11 cellular contexts compared by ENCODE assay signal in genomic region chr11:71888335-71889010, GRCh38. TPM values are rescaled to one million over a fixed set of nuclear protein-coding genes. Genes with fewer than 3 reads are reported as not detected.
DNase-seq lines count a peak whose midpoint lies in the region; ATAC-seq and TF ChIP-seq lines count a peak whose summit lies in the region.
"Not testable (repeated sequence)": the region's sequence is repeated elsewhere in the genome, so short reads cannot be mapped to it uniquely, and the experiment has no call there.
"Had no signal": no experiment of that assay in that cellular context is flagged by ENCODE, and none has a peak within 500 bp of the region (broad histone marks: within the 10 kb centered on the region; RNA-seq: fewer than 3 reads in every experiment).

No MANE protein-coding gene starts in this region.

- POLR2A ChIA-PET in Caco-2 (lab: Charles Lee) = interaction anchor here (0.6 to 0.7 kb wide), 3 partner anchors 40 to 171 kb away, joined by 3 read pairs; partner anchors contain the start of gene XNDC1N

- H3K9ac ChIP-seq in endodermal cell (ENCODE audit: extremely low read depth, low read length, poor library complexity, severe bottlenecking) = not testable (repeated sequence)

- CTCF ChIA-PET in Caco-2 (lab: Charles Lee) = interaction anchor here (0.5 kb wide), 1 partner anchor 1668 kb away, joined by 3 read pairs; no protein-coding TSS in a partner anchor

- 90% methylated on average over 12 to 14 of the region's 14 CpGs for WGBS in endodermal cell (ENCODE audit: insufficient coverage in 1 of 2, insufficient read length in 1 of 2), 2 experiments

- TF ChIP-seq CTCF in Caco-2 (IDR thresholded peaks at IDR 0.05; ENCODE audit: insufficient read depth in 1 of 2, low read depth in 1 of 2, low read length in 1 of 2, severe bottlenecking in 1 of 2, unreplicated experiment in 1 of 2); endodermal cell (conservative IDR thresholded peaks at IDR 0.05); progenitor cell of endocrine pancreas (IDR thresholded peaks at IDR 0.05; ENCODE audit: unreplicated experiment): not testable (repeated sequence)

- not testable (repeated sequence) for H3K36me3 Mint-ChIP-seq in Caco-2 (ENCODE audit: insufficient read depth, unreplicated experiment); activated T-helper 17 cell treated with anti-CD3 and anti-CD28 coated beads, Interleukin-2, amount 50 U/mL, for 72 hours (ENCODE audit: low read depth); endodermal cell (ENCODE audit: low read depth)
- peaks cover 12% of the 10 kb centered on the region for H3K36me3 Mint-ChIP-seq in progenitor cell of endocrine pancreas (ENCODE audit: insufficient read depth)

- H3K27ac Mint-ChIP-seq in Caco-2 (ENCODE audit: unreplicated experiment) (peak overlapping the region; percentile 19), endodermal cell (peak overlapping the region; percentile 74), progenitor cell of endocrine pancreas (peak overlapping the region; percentile 73)
- peak overlapping the region; percentile 36 for H3K27ac Mint-ChIP-seq in activated T-helper 17 cell treated with anti-CD3 and anti-CD28 coated beads, Interleukin-2, amount 50 U/mL, for 72 hours

- not testable (repeated sequence) for H3K9me3 Mint-ChIP-seq in Caco-2 (ENCODE audit: unreplicated experiment); activated T-helper 17 cell treated with anti-CD3 and anti-CD28 coated beads, Interleukin-2, amount 50 U/mL, for 72 hours; endodermal cell
- peaks cover 12% of the 10 kb centered on the region for H3K9me3 Mint-ChIP-seq in progenitor cell of endocrine pancreas (ENCODE audit: low read depth)

- H3K27ac ChIP-seq in endodermal cell (ENCODE audit: low read depth, low read length) = not testable (repeated sequence)

- peaks cover 28% of the 10 kb centered on the region for H3K4me1 ChIP-seq in Caco-2
- H3K4me1 ChIP-seq in endodermal cell (ENCODE audit: control insufficient read depth, insufficient read depth, low read length) = not testable (repeated sequence)

- H3K4me1 Mint-ChIP-seq in Caco-2 (ENCODE audit: low read depth, unreplicated experiment) (peaks cover 26% of the 10 kb centered on the region), progenitor cell of endocrine pancreas (ENCODE audit: low read depth) (peaks cover 10% of the 10 kb centered on the region)
- not testable (repeated sequence) for H3K4me1 Mint-ChIP-seq in activated T-helper 17 cell treated with anti-CD3 and anti-CD28 coated beads, Interleukin-2, amount 50 U/mL, for 72 hours; endodermal cell

- H3K4me3 Mint-ChIP-seq in Caco-2 (ENCODE audit: unreplicated experiment); activated T-helper 17 cell treated with anti-CD3 and anti-CD28 coated beads, Interleukin-2, amount 50 U/mL, for 72 hours; endodermal cell; progenitor cell of endocrine pancreas (ENCODE audit: low read depth): not testable (repeated sequence)

- H3K9me3 ChIP-seq in Caco-2; endodermal cell (ENCODE audit: control insufficient read depth, low read length): not testable (repeated sequence)

- not testable (repeated sequence) for BruUV-seq in Caco-2 (replicated peaks; lab: Mats Ljungman, UMichigan)

- not testable (repeated sequence) for H3K27me3 ChIP-seq in Caco-2 (replicated peaks; ENCODE audit: control insufficient read depth, insufficient read depth, low read length); endodermal cell (ENCODE audit: control insufficient read depth, insufficient read depth, low read length, poor library complexity, severe bottlenecking)

- not testable (repeated sequence) for H3K36me3 ChIP-seq in Caco-2 (ENCODE audit: control insufficient read depth, insufficient read depth, low read length); endodermal cell (ENCODE audit: control insufficient read depth, insufficient read depth, low read length)

- H3K27me3 Mint-ChIP-seq in Caco-2 (ENCODE audit: insufficient read depth, unreplicated experiment); activated T-helper 17 cell treated with anti-CD3 and anti-CD28 coated beads, Interleukin-2, amount 50 U/mL, for 72 hours; endodermal cell (ENCODE audit: insufficient read depth); progenitor cell of endocrine pancreas: not testable (repeated sequence)

- not testable (repeated sequence) for ATAC-seq in activated T-helper 17 cell treated with anti-CD3 and anti-CD28 coated beads, Interleukin-2, amount 50 U/mL, for 72 hours (replicated peaks)

- not testable (repeated sequence) for H3K4me3 ChIP-seq in Caco-2 (ENCODE audit: low read depth, low read length); endodermal cell (ENCODE audit: low read length)

- intact Hi-C loops in Caco-2 (cut with micrococcal nuclease; ENCODE audit: unreplicated experiment) = loop anchor here (2.0 kb wide), 1 partner anchor 22 kb away; no protein-coding TSS in a partner anchor

- peak; percentile 83 to 85 for DNase-seq in Caco-2
- DNase-seq in M059J (ENCODE audit: low read depth) = peak; percentile 1
- peak; percentile 74 for DNase-seq in endodermal cell
- DNase-seq in kidney tubule cell (ENCODE audit: low spot score) = peak; percentile 66
- DNase-seq in mucosa of gallbladder (ENCODE audit: low spot score) = peak; percentile 34
- DNase-seq in progenitor cell of endocrine pancreas (ENCODE audit: low spot score, unreplicated experiment) = not testable (repeated sequence)

RNA-seq across cellular contexts. Expression of gene DEFB131B, which starts 10.2 kb away (rescaled TPM):
- not detected in 2 replicates for total RNA-seq in Caco-2 (2022)
- total RNA-seq in M059J (2014; rRNA removed; shearing (Covaris generic)) = not detected in 2 replicates
- total RNA-seq in activated T-helper 17 cell treated with anti-CD3 and anti-CD28 coated beads, Interleukin-2, amount 50 U/mL, for 72 hours = not detected
- not detected for total RNA-seq in endodermal cell
- polyA plus RNA-seq in endodermal cell (2013, experiment 1 of 2) = not detected
- polyA plus RNA-seq in endodermal cell (2013, experiment 2 of 2) = not detected
- total RNA-seq in mucosa of gallbladder = not detected
- not detected in 2 replicates for total RNA-seq in progenitor cell of endocrine pancreas
- total RNA-seq: CD8-positive, alpha-beta memory T cell; GM23248; H7; IMR-90 had no signal
- polyA plus RNA-seq: CD8-positive, alpha-beta memory T cell; GM23248; IMR-90 had no signal

RNA-seq across cellular contexts. Expression of gene XNDC1N, which starts 39.9 kb away (rescaled TPM):
- total RNA-seq in Caco-2 (2022) (25.5 and 32.1 TPM in 2 replicates), endodermal cell (10 to 100 TPM; 11.4 to 15.2 TPM), mucosa of gallbladder (11.6 TPM), progenitor cell of endocrine pancreas (12.3 and 13.9 TPM in 2 replicates)
- total RNA-seq in M059J (2014; rRNA removed; shearing (Covaris generic)) = 2.8 and 10.8 TPM in 2 replicates
- 10 to 100 TPM; 13.9 to 16.6 TPM for total RNA-seq in activated T-helper 17 cell treated with anti-CD3 and anti-CD28 coated beads, Interleukin-2, amount 50 U/mL, for 72 hours
- 7.3 TPM for polyA plus RNA-seq in endodermal cell (2013, experiment 1 of 2)
- polyA plus RNA-seq in endodermal cell (2013, experiment 2 of 2) = 7.4 TPM

RNA-seq across cellular contexts. Expression of gene RNF121, which starts 40.4 kb away (rescaled TPM):
- total RNA-seq in Caco-2 (2022) = 146 and 153 TPM in 2 replicates
- total RNA-seq in M059J (2014; rRNA removed; shearing (Covaris generic)) = 30.8 and 33.4 TPM in 2 replicates
- 10 to 100 TPM; 45.8 to 55.5 TPM for total RNA-seq in activated T-helper 17 cell treated with anti-CD3 and anti-CD28 coated beads, Interleukin-2, amount 50 U/mL, for 72 hours
- total RNA-seq in endodermal cell = 10 to 100 TPM; 50.9 to 52.2 TPM
- 37.7 TPM for polyA plus RNA-seq in endodermal cell (2013, experiment 1 of 2)
- polyA plus RNA-seq in endodermal cell (2013, experiment 2 of 2) = 31.3 TPM
- total RNA-seq in mucosa of gallbladder = 38.7 TPM
- 50.1 and 59.6 TPM in 2 replicates for total RNA-seq in progenitor cell of endocrine pancreas

RNA-seq across cellular contexts. Expression of gene DEFB108B, which starts 55.5 kb away (rescaled TPM):
- not detected in 2 replicates for total RNA-seq in Caco-2 (2022)
- total RNA-seq in M059J (2014; rRNA removed; shearing (Covaris generic)) = not detected in 2 replicates
- total RNA-seq in activated T-helper 17 cell treated with anti-CD3 and anti-CD28 coated beads, Interleukin-2, amount 50 U/mL, for 72 hours = not detected
- total RNA-seq in endodermal cell = not detected
- not detected for polyA plus RNA-seq in endodermal cell (2013, experiment 1 of 2)
- not detected for polyA plus RNA-seq in endodermal cell (2013, experiment 2 of 2)
- total RNA-seq in mucosa of gallbladder = not detected
- not detected in 2 replicates for total RNA-seq in progenitor cell of endocrine pancreas
- total RNA-seq: CD8-positive, alpha-beta memory T cell; GM23248; H7; IMR-90 had no signal
- polyA plus RNA-seq: CD8-positive, alpha-beta memory T cell; GM23248; IMR-90 had no signal

Comparison
In these comparisons a context has a peak if more than half of its experiments do, and no peak if none do; other contexts are left out.
1. H3K27ac Mint-ChIP-seq: peak in every context shown above with its lines; median percentile 74 in endodermal cell; 73 in progenitor cell of endocrine pancreas; 36 in activated T-helper 17 cell treated with anti-CD3 and anti-CD28 coated beads, Interleukin-2, amount 50 U/mL, for 72 hours; 19 in Caco-2.